In genomic region chr7:2800923-2801682, GRCh38 we compare ENCODE assay signal across 1 cellular context.
TF ChIP-seq lines count a peak whose summit lies in the region.

No MANE protein-coding gene starts in this region.

TF ChIP-seq in GM12878, 131 proteins besides CTCF, POLR2A, EP300 and RAD21 (continued from another document):
- TF ChIP-seq NR2F1 (conservative IDR thresholded peaks at IDR 0.05) = peak; percentile 86
- 0 out of 2 replicates have a peak, but pooled peaks have one; percentile 21 for TF ChIP-seq NR2C1 (IDR thresholded peaks at IDR 0.05)
- TF ChIP-seq SMC3 (IDR thresholded peaks at IDR 0.05; ENCODE audit: borderline replicate concordance, low read length) = no peak
- TF ChIP-seq BACH1 (IDR thresholded peaks at IDR 0.05; ENCODE audit: borderline replicate concordance) = no peak
- no peak for TF ChIP-seq PAX5 (IDR thresholded peaks at IDR 0.05; ENCODE audit: borderline replicate concordance, low read depth, low read length)
- TF ChIP-seq SIN3A (IDR thresholded peaks at IDR 0.05; ENCODE audit: low read depth, low read length) = no peak
- no peak for TF ChIP-seq ZNF622 (IDR thresholded peaks at IDR 0.05)
- TF ChIP-seq RUNX3 (IDR thresholded peaks at IDR 0.05; ENCODE audit: low read length) = peak; percentile 23; the same call in 1 of the 2 replicates
- no peak for TF ChIP-seq E4F1 (IDR thresholded peaks at IDR 0.05; ENCODE audit: borderline replicate concordance, partially characterized antibody)
- TF ChIP-seq, protein P1, sequence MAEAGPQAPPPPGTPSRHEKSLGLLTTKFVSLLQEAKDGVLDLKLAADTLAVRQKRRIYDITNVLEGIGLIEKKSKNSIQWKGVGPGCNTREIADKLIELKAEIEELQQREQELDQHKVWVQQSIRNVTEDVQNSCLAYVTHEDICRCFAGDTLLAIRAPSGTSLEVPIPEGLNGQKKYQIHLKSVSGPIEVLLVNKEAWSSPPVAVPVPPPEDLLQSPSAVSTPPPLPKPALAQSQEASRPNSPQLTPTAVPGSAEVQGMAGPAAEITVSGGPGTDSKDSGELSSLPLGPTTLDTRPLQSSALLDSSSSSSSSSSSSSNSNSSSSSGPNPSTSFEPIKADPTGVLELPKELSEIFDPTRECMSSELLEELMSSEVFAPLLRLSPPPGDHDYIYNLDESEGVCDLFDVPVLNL (IDR thresholded peaks at IDR 0.05; ENCODE audit: low read depth, low read length) = no peak
TF ChIP-seq in GM12878: peak in this region for 3.
